In the genomic region with DNA sequence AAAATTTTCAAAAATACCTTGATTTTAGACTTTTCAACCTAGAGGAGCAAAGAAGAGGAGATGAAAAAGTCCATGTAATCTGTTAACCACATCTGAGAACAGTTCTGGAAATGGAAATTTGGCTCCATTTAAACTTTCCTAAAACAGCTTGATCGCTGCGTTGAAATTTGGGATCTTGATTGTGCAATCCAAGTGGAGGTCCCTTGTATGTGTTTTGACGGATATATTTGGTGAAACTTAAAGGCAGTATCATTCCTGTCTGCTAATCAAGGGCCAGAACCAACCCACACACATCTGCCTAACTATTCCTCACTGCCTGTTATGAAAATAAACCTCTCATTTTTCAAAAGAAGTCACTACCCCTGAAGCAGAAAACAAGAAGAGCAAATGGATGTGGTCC, we compare ENCODE assay signal across 1 cellular context.
TF ChIP-seq lines count a peak whose summit lies in the region.

No MANE protein-coding gene starts in this region.

TF ChIP-seq in SK-N-SH treated with all-trans-retinoic acid at 6 μM for 48 hours, 23 proteins besides CTCF, POLR2A, EP300 and RAD21:
- TF ChIP-seq, protein P1, sequence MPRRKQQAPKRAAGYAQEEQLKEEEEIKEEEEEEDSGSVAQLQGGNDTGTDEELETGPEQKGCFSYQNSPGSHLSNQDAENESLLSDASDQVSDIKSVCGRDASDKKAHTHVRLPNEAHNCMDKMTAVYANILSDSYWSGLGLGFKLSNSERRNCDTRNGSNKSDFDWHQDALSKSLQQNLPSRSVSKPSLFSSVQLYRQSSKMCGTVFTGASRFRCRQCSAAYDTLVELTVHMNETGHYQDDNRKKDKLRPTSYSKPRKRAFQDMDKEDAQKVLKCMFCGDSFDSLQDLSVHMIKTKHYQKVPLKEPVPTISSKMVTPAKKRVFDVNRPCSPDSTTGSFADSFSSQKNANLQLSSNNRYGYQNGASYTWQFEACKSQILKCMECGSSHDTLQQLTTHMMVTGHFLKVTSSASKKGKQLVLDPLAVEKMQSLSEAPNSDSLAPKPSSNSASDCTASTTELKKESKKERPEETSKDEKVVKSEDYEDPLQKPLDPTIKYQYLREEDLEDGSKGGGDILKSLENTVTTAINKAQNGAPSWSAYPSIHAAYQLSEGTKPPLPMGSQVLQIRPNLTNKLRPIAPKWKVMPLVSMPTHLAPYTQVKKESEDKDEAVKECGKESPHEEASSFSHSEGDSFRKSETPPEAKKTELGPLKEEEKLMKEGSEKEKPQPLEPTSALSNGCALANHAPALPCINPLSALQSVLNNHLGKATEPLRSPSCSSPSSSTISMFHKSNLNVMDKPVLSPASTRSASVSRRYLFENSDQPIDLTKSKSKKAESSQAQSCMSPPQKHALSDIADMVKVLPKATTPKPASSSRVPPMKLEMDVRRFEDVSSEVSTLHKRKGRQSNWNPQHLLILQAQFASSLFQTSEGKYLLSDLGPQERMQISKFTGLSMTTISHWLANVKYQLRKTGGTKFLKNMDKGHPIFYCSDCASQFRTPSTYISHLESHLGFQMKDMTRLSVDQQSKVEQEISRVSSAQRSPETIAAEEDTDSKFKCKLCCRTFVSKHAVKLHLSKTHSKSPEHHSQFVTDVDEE (CRISPR knock-in tag; IDR thresholded peaks at IDR 0.05) = no peak
- TF ChIP-seq ZC3H10 (CRISPR knock-in tag; IDR thresholded peaks at IDR 0.05) (no peak), ARNTL (CRISPR knock-in tag; IDR thresholded peaks at IDR 0.05; ENCODE audit: borderline replicate concordance, low read depth) (no peak), CSDC2 (CRISPR knock-in tag; IDR thresholded peaks at IDR 0.05) (no peak), ISL1 (CRISPR knock-in tag; IDR thresholded peaks at IDR 0.05) (no peak), ZNF565 (CRISPR knock-in tag; conservative IDR thresholded peaks at IDR 0.05; ENCODE audit: low read depth) (no peak), SNAI2 (CRISPR knock-in tag; IDR thresholded peaks at IDR 0.05) (no peak), BACH2 (CRISPR knock-in tag; IDR thresholded peaks at IDR 0.05; ENCODE audit: borderline replicate concordance) (no peak), ZNF8 (CRISPR knock-in tag; IDR thresholded peaks at IDR 0.05) (no peak), RARB (CRISPR knock-in tag; IDR thresholded peaks at IDR 0.05) (no peak), ESRRG (CRISPR knock-in tag; IDR thresholded peaks at IDR 0.05) (no peak), ZNF70 (CRISPR knock-in tag; IDR thresholded peaks at IDR 0.05) (no peak), ZFP30 (CRISPR knock-in tag; IDR thresholded peaks at IDR 0.05) (no peak)
- TF ChIP-seq, protein P2, sequence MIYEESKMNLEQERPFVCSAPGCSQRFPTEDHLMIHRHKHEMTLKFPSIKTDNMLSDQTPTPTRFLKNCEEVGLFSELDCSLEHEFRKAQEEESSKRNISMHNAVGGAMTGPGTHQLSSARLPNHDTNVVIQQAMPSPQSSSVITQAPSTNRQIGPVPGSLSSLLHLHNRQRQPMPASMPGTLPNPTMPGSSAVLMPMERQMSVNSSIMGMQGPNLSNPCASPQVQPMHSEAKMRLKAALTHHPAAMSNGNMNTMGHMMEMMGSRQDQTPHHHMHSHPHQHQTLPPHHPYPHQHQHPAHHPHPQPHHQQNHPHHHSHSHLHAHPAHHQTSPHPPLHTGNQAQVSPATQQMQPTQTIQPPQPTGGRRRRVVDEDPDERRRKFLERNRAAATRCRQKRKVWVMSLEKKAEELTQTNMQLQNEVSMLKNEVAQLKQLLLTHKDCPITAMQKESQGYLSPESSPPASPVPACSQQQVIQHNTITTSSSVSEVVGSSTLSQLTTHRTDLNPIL (CRISPR knock-in tag; IDR thresholded peaks at IDR 0.05; ENCODE audit: low read depth) = no peak
- TF ChIP-seq, protein P3, sequence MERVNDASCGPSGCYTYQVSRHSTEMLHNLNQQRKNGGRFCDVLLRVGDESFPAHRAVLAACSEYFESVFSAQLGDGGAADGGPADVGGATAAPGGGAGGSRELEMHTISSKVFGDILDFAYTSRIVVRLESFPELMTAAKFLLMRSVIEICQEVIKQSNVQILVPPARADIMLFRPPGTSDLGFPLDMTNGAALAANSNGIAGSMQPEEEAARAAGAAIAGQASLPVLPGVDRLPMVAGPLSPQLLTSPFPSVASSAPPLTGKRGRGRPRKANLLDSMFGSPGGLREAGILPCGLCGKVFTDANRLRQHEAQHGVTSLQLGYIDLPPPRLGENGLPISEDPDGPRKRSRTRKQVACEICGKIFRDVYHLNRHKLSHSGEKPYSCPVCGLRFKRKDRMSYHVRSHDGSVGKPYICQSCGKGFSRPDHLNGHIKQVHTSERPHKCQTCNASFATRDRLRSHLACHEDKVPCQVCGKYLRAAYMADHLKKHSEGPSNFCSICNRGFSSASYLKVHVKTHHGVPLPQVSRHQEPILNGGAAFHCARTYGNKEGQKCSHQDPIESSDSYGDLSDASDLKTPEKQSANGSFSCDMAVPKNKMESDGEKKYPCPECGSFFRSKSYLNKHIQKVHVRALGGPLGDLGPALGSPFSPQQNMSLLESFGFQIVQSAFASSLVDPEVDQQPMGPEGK (CRISPR knock-in tag; IDR thresholded peaks at IDR 0.05; ENCODE audit: borderline replicate concordance) = no peak
- TF ChIP-seq, protein P4, sequence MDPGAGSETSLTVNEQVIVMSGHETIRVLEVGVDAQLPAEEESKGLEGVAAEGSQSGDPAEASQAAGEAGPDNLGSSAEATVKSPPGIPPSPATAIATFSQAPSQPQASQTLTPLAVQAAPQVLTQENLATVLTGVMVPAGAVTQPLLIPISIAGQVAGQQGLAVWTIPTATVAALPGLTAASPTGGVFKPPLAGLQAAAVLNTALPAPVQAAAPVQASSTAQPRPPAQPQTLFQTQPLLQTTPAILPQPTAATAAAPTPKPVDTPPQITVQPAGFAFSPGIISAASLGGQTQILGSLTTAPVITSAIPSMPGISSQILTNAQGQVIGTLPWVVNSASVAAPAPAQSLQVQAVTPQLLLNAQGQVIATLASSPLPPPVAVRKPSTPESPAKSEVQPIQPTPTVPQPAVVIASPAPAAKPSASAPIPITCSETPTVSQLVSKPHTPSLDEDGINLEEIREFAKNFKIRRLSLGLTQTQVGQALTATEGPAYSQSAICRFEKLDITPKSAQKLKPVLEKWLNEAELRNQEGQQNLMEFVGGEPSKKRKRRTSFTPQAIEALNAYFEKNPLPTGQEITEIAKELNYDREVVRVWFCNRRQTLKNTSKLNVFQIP (CRISPR knock-in tag; IDR thresholded peaks at IDR 0.05; ENCODE audit: borderline replicate concordance, low read depth) = no peak
- TF ChIP-seq, protein P5, sequence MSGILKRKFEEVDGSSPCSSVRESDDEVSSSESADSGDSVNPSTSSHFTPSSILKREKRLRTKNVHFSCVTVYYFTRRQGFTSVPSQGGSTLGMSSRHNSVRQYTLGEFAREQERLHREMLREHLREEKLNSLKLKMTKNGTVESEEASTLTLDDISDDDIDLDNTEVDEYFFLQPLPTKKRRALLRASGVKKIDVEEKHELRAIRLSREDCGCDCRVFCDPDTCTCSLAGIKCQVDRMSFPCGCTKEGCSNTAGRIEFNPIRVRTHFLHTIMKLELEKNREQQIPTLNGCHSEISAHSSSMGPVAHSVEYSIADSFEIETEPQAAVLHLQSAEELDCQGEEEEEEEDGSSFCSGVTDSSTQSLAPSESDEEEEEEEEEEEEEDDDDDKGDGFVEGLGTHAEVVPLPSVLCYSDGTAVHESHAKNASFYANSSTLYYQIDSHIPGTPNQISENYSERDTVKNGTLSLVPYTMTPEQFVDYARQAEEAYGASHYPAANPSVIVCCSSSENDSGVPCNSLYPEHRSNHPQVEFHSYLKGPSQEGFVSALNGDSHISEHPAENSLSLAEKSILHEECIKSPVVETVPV (CRISPR knock-in tag; IDR thresholded peaks at IDR 0.05) = no peak
